In genomic region chr2:234491281-234491680, GRCh38 we compare ENCODE assay signal across 13 cellular contexts. TPM values are rescaled to one million over a fixed set of nuclear protein-coding genes. Genes with fewer than 3 reads are reported as not detected.
A peak's percentile ranks its signal among the peaks of the same experiment; 100 is the strongest.
DNase-seq lines count a peak whose midpoint lies in the region; ATAC-seq, FAIRE-seq and TF ChIP-seq lines count a peak whose summit lies in the region.
"Had no signal": no experiment of that assay in that cellular context is flagged by ENCODE, and none has a peak within 500 bp of the region (broad histone marks: within the 10 kb centered on the region; RNA-seq: fewer than 3 reads in every experiment).

No MANE protein-coding gene starts in this region.

- TF ChIP-seq POLR2A in A549 (IDR thresholded peaks at IDR 0.05; ENCODE audit: low read length) = no peak

- peaks cover 57% of the 10 kb centered on the region for H3K79me2 ChIP-seq in hepatocyte

- no peak for TF ChIP-seq EP300 in A549 (IDR thresholded peaks at IDR 0.05)

- H2AFZ ChIP-seq in hepatocyte = no peak overlapping the region

- peaks cover 6% of the 10 kb centered on the region for H4K20me1 ChIP-seq in hepatocyte (ENCODE audit: insufficient read depth, poor library complexity, severe bottlenecking)

- TF ChIP-seq RAD21 in A549 (conservative IDR thresholded peaks at IDR 0.05 in 1 of 2, IDR thresholded peaks at IDR 0.05 in 1 of 2) = no peak

- H3K27ac ChIP-seq in A549 (peak overlapping the region in 1 of 2 experiments; percentile 42; a peak in 2 of 6 replicates), hepatocyte (no peak overlapping the region)
- H3K27ac ChIP-seq: neutrophil had no signal

- ATAC-seq in A549 (no peak), memory B cell (ENCODE audit: low read depth) (no peak), left colon (no peak)
- no peak for ATAC-seq in activated CD8-positive, alpha-beta T cell treated with anti-CD3 and anti-CD28 coated beads for 36 hours

- H3K4me3 Mint-ChIP-seq in IgD-negative memory B cell (peak overlapping the region in 3 of 4 donors; percentile 67 to 90 (median 86)), memory B cell (peak overlapping the region; percentile 9)
- H3K4me3 Mint-ChIP-seq in activated CD8-positive, alpha-beta T cell treated with anti-CD3 and anti-CD28 coated beads for 36 hours = peak overlapping the region; percentile 68

- POLR2A ChIA-PET in A549 (lab: Yijun Ruan, JAX) = no interaction called here
- POLR2A ChIA-PET in activated CD8-positive, alpha-beta T cell treated with anti-CD3 and anti-CD28 coated beads for 36 hours (lab: Charles Lee) = interaction anchor here (0.7 to 1.6 kb wide), 6 partner anchors 13 to 211 kb away, joined by 3 to 10 read pairs (median 4); no protein-coding TSS in a partner anchor

- H3K27me3 Mint-ChIP-seq in IgD-negative memory B cell (no peaks in the 10 kb centered on the region), memory B cell (no peaks in the 10 kb centered on the region)
- H3K27me3 Mint-ChIP-seq in activated CD8-positive, alpha-beta T cell treated with anti-CD3 and anti-CD28 coated beads for 36 hours = no peaks in the 10 kb centered on the region

- CTCF ChIA-PET in A549 (lab: Yijun Ruan, JAX) = interaction anchor here (1.2 kb wide), 1 partner anchor 9 kb away, joined by 3 read pairs; no protein-coding TSS in a partner anchor
- CTCF ChIA-PET in activated CD8-positive, alpha-beta T cell treated with anti-CD3 and anti-CD28 coated beads for 36 hours (lab: Charles Lee) = interaction anchor here (0.8 kb wide), 2 partner anchors 69 to 202 kb away, joined by 4 read pairs; no protein-coding TSS in a partner anchor

- H3K4me1 Mint-ChIP-seq in IgD-negative memory B cell = peaks cover 45 to 57% (median 53%) of the 10 kb centered on the region in 3 donors
- peaks cover 63% of the 10 kb centered on the region for H3K4me1 Mint-ChIP-seq in activated CD8-positive, alpha-beta T cell treated with anti-CD3 and anti-CD28 coated beads for 36 hours (ENCODE audit: low read depth)
- peaks cover 44% of the 10 kb centered on the region for H3K4me1 Mint-ChIP-seq in memory B cell

- no peaks in the 10 kb centered on the region for H3K9me3 Mint-ChIP-seq in IgD-negative memory B cell
- no peaks in the 10 kb centered on the region for H3K9me3 Mint-ChIP-seq in activated CD8-positive, alpha-beta T cell treated with anti-CD3 and anti-CD28 coated beads for 36 hours
- no peaks in the 10 kb centered on the region for H3K9me3 Mint-ChIP-seq in memory B cell

- intact Hi-C loops in activated CD8-positive, alpha-beta T cell treated with anti-CD3 and anti-CD28 coated beads for 36 hours (cut with micrococcal nuclease) = loop anchor here (2.0 to 10.0 kb wide), 3 partner anchors 39 to 198 kb away; no protein-coding TSS in a partner anchor
- intact Hi-C loops in left colon (cut with DNase I, micrococcal nuclease) = no loop called here

- peaks cover 43% of the 10 kb centered on the region for H3K4me1 ChIP-seq in A549
- no peaks in the 10 kb centered on the region for H3K4me1 ChIP-seq in hepatocyte (ENCODE audit: insufficient read depth)
- H3K4me1 ChIP-seq: BE2C had no signal

- 91% methylated on average over 4 of the region's 4 CpGs for WGBS in A549 (ENCODE audit: missing lambda C conversion rate)
- WGBS in hepatocyte (ENCODE audit: low lambda C conversion rate, missing lambda C conversion rate) = 92% methylated on average over 4 of the region's 4 CpGs

- no peaks in the 10 kb centered on the region for H3K9me2 ChIP-seq in hepatocyte (replicated peaks; ENCODE audit: insufficient read depth)

- H3K4me3 ChIP-seq in A549 (no peak overlapping the region), hepatocyte (no peak overlapping the region)

- no peaks in the 10 kb centered on the region for H3K27me3 ChIP-seq in hepatocyte
- H3K27me3 ChIP-seq: BE2C had no signal

- H3K36me3 ChIP-seq in hepatocyte (replicated peaks; ENCODE audit: insufficient read depth, low read depth) = no peaks in the 10 kb centered on the region
- H3K36me3 ChIP-seq: BE2C, neutrophil had no signal

- H3K4me2 ChIP-seq in A549 = peak overlapping the region; percentile 94; the same call in 2 of the 3 replicates
- no peak overlapping the region for H3K4me2 ChIP-seq in hepatocyte

- H3K36me3 Mint-ChIP-seq in IgD-negative memory B cell (peaks cover 2% of the 10 kb centered on the region), memory B cell (peaks cover 24% of the 10 kb centered on the region)
- H3K36me3 Mint-ChIP-seq in activated CD8-positive, alpha-beta T cell treated with anti-CD3 and anti-CD28 coated beads for 36 hours (ENCODE audit: low read depth) = peaks cover 52% of the 10 kb centered on the region

- H3K9me3 ChIP-seq in A549 (no peaks in the 10 kb centered on the region), hepatocyte (ENCODE audit: low read depth) (no peaks in the 10 kb centered on the region)
- H3K9me3 ChIP-seq: BE2C, neutrophil had no signal

- no peak for DNase-seq in A549 (ENCODE audit: low read depth in 1 of 2, low spot score in 1 of 2)
- peak; percentile 37 for DNase-seq in activated CD8-positive, alpha-beta T cell treated with anti-CD3 and anti-CD28 coated beads for 36 hours
- no peak for DNase-seq in memory B cell (ENCODE audit: low spot score in 2 of 2)
- no peak for DNase-seq in stimulated activated CD4-positive, alpha-beta T cell treated with anti-CD3 and anti-CD28 coated beads, Interleukin-15, amount 100 ng/mL, for 24 hours
- no peak for DNase-seq in hepatocyte (ENCODE audit: low spot score)
- DNase-seq in inferior parietal cortex (ENCODE audit: extremely low spot score) = no peak
- DNase-seq in left colon = no peak
- DNase-seq: BE2C, dermis blood vessel endothelial cell, foreskin fibroblast, islet precursor cell had no signal

- no peak for TF ChIP-seq CTCF in A549 (IDR thresholded peaks at IDR 0.05)
- no peak for TF ChIP-seq CTCF in activated CD8-positive, alpha-beta T cell treated with anti-CD3 and anti-CD28 coated beads for 36 hours (IDR thresholded peaks at IDR 0.05)
- TF ChIP-seq CTCF in hepatocyte (IDR thresholded peaks at IDR 0.05; ENCODE audit: poor library complexity) = no peak

- H3K27ac Mint-ChIP-seq in IgD-negative memory B cell (peak overlapping the region; percentile 36 to 86 (median 60)), memory B cell (peak overlapping the region; percentile 87)
- H3K27ac Mint-ChIP-seq in activated CD8-positive, alpha-beta T cell treated with anti-CD3 and anti-CD28 coated beads for 36 hours = peak overlapping the region; percentile 96

- no peak for FAIRE-seq in A549 (lab: Jason Lieb, UNC)

TF ChIP-seq in A549, 52 proteins besides CTCF, POLR2A, EP300 and RAD21:
- TF ChIP-seq CBX2 (IDR thresholded peaks at IDR 0.05; ENCODE audit: borderline replicate concordance, low read depth) (no peak), KDM5A (IDR thresholded peaks at IDR 0.05) (no peak), ZC3H11A (IDR thresholded peaks at IDR 0.05) (no peak), KDM1A (IDR thresholded peaks at IDR 0.05; ENCODE audit: low read depth) (no peak), ATOH8 (CRISPR knock-in tag; IDR thresholded peaks at IDR 0.05; ENCODE audit: low read depth) (no peak), MAFK (IDR thresholded peaks at IDR 0.05; ENCODE audit: partially characterized antibody) (no peak), CEBPB (IDR thresholded peaks at IDR 0.05) (no peak), BHLHE40 (IDR thresholded peaks at IDR 0.05; ENCODE audit: low read depth, low read length) (no peak), MAX (IDR thresholded peaks at IDR 0.05) (no peak), HDAC2 (IDR thresholded peaks at IDR 0.05) (no peak), ZFP36 (IDR thresholded peaks at IDR 0.05; ENCODE audit: borderline replicate concordance, partially characterized antibody) (no peak), ZNF302 (CRISPR knock-in tag; IDR thresholded peaks at IDR 0.05) (no peak), ESRRA (IDR thresholded peaks at IDR 0.05; ENCODE audit: borderline replicate concordance, low read length) (no peak), E2F6 (IDR thresholded peaks at IDR 0.05; ENCODE audit: borderline replicate concordance, low read depth) (no peak), CBX8 (IDR thresholded peaks at IDR 0.05) (no peak), HOXB13 (CRISPR knock-in tag; IDR thresholded peaks at IDR 0.05; ENCODE audit: low read depth) (no peak)

RNA-seq across cellular contexts. Expression of gene ARL4C, which starts 5.6 kb away (rescaled TPM):
- polyA plus RNA-seq in A549 (2011; rRNA removed) (64.5 and 70.4 TPM in 2 replicates), A549 (2017; fragmentation: RNase III; extraction: RNeasy Plus Mini Kit Qiagen cat#74134 plus additional on column Dnase treatment) (48.4 to 70.9 TPM (median 67.9 TPM) in 3 replicates), IgD-negative memory B cell (20.6 TPM), hepatocyte (30.0 and 40.3 TPM in 2 replicates)
- 27.9 and 31.3 TPM in 2 replicates for polyA plus RNA-seq in A549 (2012; cell fraction: cytosol; rRNA removed)
- 20.0 and 21.9 TPM in 2 replicates for polyA plus RNA-seq in A549 (2012; cell fraction: nucleus; rRNA removed)
- 34.9 and 39.7 TPM in 2 replicates for polyA minus RNA-seq in A549 (2011; rRNA and poly(A)+ RNA removed)
- total RNA-seq in activated CD8-positive, alpha-beta T cell treated with anti-CD3 and anti-CD28 coated beads for 36 hours = 10 to 100 TPM; 44.8 to 45.1 TPM
- total RNA-seq in hepatocyte (14.6 and 15.9 TPM in 2 replicates), left colon (1 to 10 TPM; 3.4 to 8.3 TPM)

Comparison
In these comparisons a context has a peak if more than half of its experiments do, and no peak if none do; other contexts are left out.
1. H3K4me3 Mint-ChIP-seq: peak in every context shown above with its lines; median percentile 86 in IgD-negative memory B cell; 68 in activated CD8-positive, alpha-beta T cell treated with anti-CD3 and anti-CD28 coated beads for 36 hours; 9 in memory B cell.